1 cellular context compared by ENCODE assay signal in genomic region chr11:86134580-86135318, GRCh38.
A peak's percentile ranks its signal among the peaks of the same experiment; 100 is the strongest.
TF ChIP-seq lines count a peak whose summit lies in the region.

No MANE protein-coding gene starts in this region.

TF ChIP-seq in K562, 482 proteins besides CTCF, POLR2A, EP300 and RAD21 (continued from another document):
- no peak for TF ChIP-seq ETS1 (conservative IDR thresholded peaks at IDR 0.05; ENCODE audit: control insufficient read depth, low read depth, low read length)
- TF ChIP-seq BRCA1 (IDR thresholded peaks at IDR 0.05): no peak
- no peak for TF ChIP-seq BRCA1 (CRISPR knock-in tag; IDR thresholded peaks at IDR 0.05)
- no peak for TF ChIP-seq KLF13 (tag; IDR thresholded peaks at IDR 0.05; ENCODE audit: borderline replicate concordance, low read depth)
- no peak for TF ChIP-seq ZKSCAN8 (CRISPR knock-in tag; IDR thresholded peaks at IDR 0.05)
- peak; percentile 22; the same call in 1 of the 2 replicates for TF ChIP-seq ZNF518B (CRISPR knock-in tag; IDR thresholded peaks at IDR 0.05)
- TF ChIP-seq CREBBP (IDR thresholded peaks at IDR 0.05; ENCODE audit: low read depth, low read length): no peak
- TF ChIP-seq SREBF2 (CRISPR knock-in tag; IDR thresholded peaks at IDR 0.05): no peak
- TF ChIP-seq SPI1 (IDR thresholded peaks at IDR 0.05; ENCODE audit: borderline replicate concordance, low read depth, low read length): peak; percentile 61; the same call in 1 of the 2 replicates
- TF ChIP-seq KLF10 (CRISPR knock-in tag; IDR thresholded peaks at IDR 0.05): peak; percentile 74; the same call in 1 of the 2 replicates
- no peak for TF ChIP-seq ZNF143 (CRISPR knock-in tag; IDR thresholded peaks at IDR 0.05)
- peak; percentile 87 for TF ChIP-seq RNF2 (IDR thresholded peaks at IDR 0.05)
- no peak for TF ChIP-seq XRCC5 (IDR thresholded peaks at IDR 0.05; ENCODE audit: low read depth, low read length)
- no peak for TF ChIP-seq NR2F6 (CRISPR knock-in tag; IDR thresholded peaks at IDR 0.05)
- no peak for TF ChIP-seq EWSR1 (IDR thresholded peaks at IDR 0.05; ENCODE audit: borderline replicate concordance, low read depth, partially characterized antibody)
- TF ChIP-seq HCFC1 (IDR thresholded peaks at IDR 0.05; ENCODE audit: low read depth, low read length): no peak
- TF ChIP-seq NFYB (IDR thresholded peaks at IDR 0.05; ENCODE audit: extremely low read depth, insufficient read length): no peak
- TF ChIP-seq DMBX1 (CRISPR knock-in tag; IDR thresholded peaks at IDR 0.05; ENCODE audit: borderline replicate concordance): no peak; the same call in 1 of the 2 replicates
- TF ChIP-seq ZNF668 (CRISPR knock-in tag; IDR thresholded peaks at IDR 0.05): no peak
- TF ChIP-seq ZSCAN32 (CRISPR knock-in tag; IDR thresholded peaks at IDR 0.05): no peak
- TF ChIP-seq ZNF75A (CRISPR knock-in tag; IDR thresholded peaks at IDR 0.05): no peak
- no peak for TF ChIP-seq RBM14 (IDR thresholded peaks at IDR 0.05; ENCODE audit: borderline replicate concordance, insufficient read depth, low read depth, low read length)
- TF ChIP-seq HDAC2 (IDR thresholded peaks at IDR 0.05): peak; percentile 55
- no peak for TF ChIP-seq IRF9 (tag; IDR thresholded peaks at IDR 0.05)
- no peak for TF ChIP-seq NCOA4 (IDR thresholded peaks at IDR 0.05; ENCODE audit: partially characterized antibody)
- peak; percentile 60 to 94; a peak in 3 of 4 replicates for TF ChIP-seq ETV6 (IDR thresholded peaks at IDR 0.05; ENCODE audit: borderline replicate concordance in 1 of 2, low read depth in 2 of 2, low read length in 1 of 2)
- TF ChIP-seq ETV6 (CRISPR knock-in tag; IDR thresholded peaks at IDR 0.05; ENCODE audit: borderline replicate concordance): no peak
- no peak; the same call in 1 of the 2 replicates for TF ChIP-seq TOE1 (IDR thresholded peaks at IDR 0.05; ENCODE audit: borderline replicate concordance)
- no peak for TF ChIP-seq TOE1 (CRISPR knock-in tag; IDR thresholded peaks at IDR 0.05; ENCODE audit: borderline replicate concordance, low read depth)
- TF ChIP-seq MAFK (IDR thresholded peaks at IDR 0.05; ENCODE audit: low read length): 0 out of 2 replicates have a peak, but pooled peaks have one; percentile 15
- TF ChIP-seq PHF20 (IDR thresholded peaks at IDR 0.05; ENCODE audit: partially characterized antibody): no peak
- TF ChIP-seq CLOCK (CRISPR knock-in tag; IDR thresholded peaks at IDR 0.05; ENCODE audit: borderline replicate concordance): no peak
- peak; percentile 77 for TF ChIP-seq KLF16 (IDR thresholded peaks at IDR 0.05)
- TF ChIP-seq PKNOX1 (IDR thresholded peaks at IDR 0.05): peak; percentile 78
- TF ChIP-seq KDM4B (IDR thresholded peaks at IDR 0.05; ENCODE audit: borderline replicate concordance in 2 of 2, low read depth in 1 of 2): no peak
- no peak for TF ChIP-seq ZBTB12 (CRISPR knock-in tag; IDR thresholded peaks at IDR 0.05)
- peak; percentile 34 for TF ChIP-seq NEUROD1 (IDR thresholded peaks at IDR 0.05; ENCODE audit: borderline replicate concordance, low read depth, low read length, partially characterized antibody)
- no peak for TF ChIP-seq OTX1 (CRISPR knock-in tag; IDR thresholded peaks at IDR 0.05)
- no peak for TF ChIP-seq ZNF134 (CRISPR knock-in tag; conservative IDR thresholded peaks at IDR 0.05)
- TF ChIP-seq MCM3 (IDR thresholded peaks at IDR 0.05): no peak
- TF ChIP-seq ZNF280A (IDR thresholded peaks at IDR 0.05; ENCODE audit: low read depth, partially characterized antibody): no peak
- peak in 1 of 2 experiments; percentile 70; a peak in 1 of 4 replicates for TF ChIP-seq ZMIZ1 (IDR thresholded peaks at IDR 0.05; ENCODE audit: low read depth in 2 of 2, low read length in 2 of 2)
- TF ChIP-seq LCOR (CRISPR knock-in tag; IDR thresholded peaks at IDR 0.05): 0 out of 2 replicates have a peak, but pooled peaks have one; percentile 25
- no peak for TF ChIP-seq ZNF146 (CRISPR knock-in tag; IDR thresholded peaks at IDR 0.05; ENCODE audit: unreplicated experiment)
